In the genomic region with DNA sequence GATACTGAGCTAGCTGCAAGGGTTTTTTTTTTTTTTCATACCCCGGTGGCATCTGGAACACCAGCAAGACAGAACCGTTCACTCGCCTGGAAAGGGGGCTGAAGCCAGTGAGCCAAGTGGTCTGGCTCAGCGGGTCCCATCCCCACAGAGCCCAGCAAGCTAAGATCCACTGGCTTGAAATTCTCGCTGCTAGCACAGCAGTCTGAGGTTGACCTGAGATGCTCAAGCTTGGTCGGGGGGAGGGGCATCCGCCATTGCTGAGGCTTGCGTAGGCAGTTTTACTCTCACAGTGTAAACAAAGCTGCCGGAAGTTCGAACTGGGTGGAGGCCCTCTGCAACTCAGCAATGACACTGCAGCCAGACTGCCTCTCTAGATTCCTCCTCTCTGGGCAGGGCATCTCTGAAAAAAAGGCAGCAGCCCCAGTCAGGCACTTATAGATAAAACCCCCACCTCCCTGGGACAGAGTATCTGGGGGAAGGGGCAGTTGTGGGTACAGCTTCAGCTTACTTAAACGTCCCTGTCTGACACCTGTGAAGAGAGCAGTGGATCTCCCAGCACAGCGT, we compare ENCODE assay signal across 1 cellular context.
A peak's percentile ranks its signal among the peaks of the same experiment; 100 is the strongest.
TF ChIP-seq lines count a peak whose summit lies in the region.

No MANE protein-coding gene starts in this region.

TF ChIP-seq in HepG2, 621 proteins besides CTCF, POLR2A, EP300 and RAD21 (continued from another document and continues in another):
- TF ChIP-seq, protein P1, sequence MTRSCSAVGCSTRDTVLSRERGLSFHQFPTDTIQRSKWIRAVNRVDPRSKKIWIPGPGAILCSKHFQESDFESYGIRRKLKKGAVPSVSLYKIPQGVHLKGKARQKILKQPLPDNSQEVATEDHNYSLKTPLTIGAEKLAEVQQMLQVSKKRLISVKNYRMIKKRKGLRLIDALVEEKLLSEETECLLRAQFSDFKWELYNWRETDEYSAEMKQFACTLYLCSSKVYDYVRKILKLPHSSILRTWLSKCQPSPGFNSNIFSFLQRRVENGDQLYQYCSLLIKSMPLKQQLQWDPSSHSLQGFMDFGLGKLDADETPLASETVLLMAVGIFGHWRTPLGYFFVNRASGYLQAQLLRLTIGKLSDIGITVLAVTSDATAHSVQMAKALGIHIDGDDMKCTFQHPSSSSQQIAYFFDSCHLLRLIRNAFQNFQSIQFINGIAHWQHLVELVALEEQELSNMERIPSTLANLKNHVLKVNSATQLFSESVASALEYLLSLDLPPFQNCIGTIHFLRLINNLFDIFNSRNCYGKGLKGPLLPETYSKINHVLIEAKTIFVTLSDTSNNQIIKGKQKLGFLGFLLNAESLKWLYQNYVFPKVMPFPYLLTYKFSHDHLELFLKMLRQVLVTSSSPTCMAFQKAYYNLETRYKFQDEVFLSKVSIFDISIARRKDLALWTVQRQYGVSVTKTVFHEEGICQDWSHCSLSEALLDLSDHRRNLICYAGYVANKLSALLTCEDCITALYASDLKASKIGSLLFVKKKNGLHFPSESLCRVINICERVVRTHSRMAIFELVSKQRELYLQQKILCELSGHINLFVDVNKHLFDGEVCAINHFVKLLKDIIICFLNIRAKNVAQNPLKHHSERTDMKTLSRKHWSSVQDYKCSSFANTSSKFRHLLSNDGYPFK (CRISPR knock-in tag; IDR thresholded peaks at IDR 0.05; ENCODE audit: borderline replicate concordance): peak; percentile 41; the same call in 1 of the 2 replicates
- no peak for TF ChIP-seq MTF2 (CRISPR knock-in tag; IDR thresholded peaks at IDR 0.05; ENCODE audit: borderline replicate concordance)
- 0 out of 2 replicates have a peak, but pooled peaks have one; percentile 26 for TF ChIP-seq ZNF264 (CRISPR knock-in tag; IDR thresholded peaks at IDR 0.05)
- TF ChIP-seq FOXA3 (CRISPR knock-in tag; IDR thresholded peaks at IDR 0.05): peak; percentile 91
- TF ChIP-seq NBN (conservative IDR thresholded peaks at IDR 0.05): no peak
- TF ChIP-seq MAFK (conservative IDR thresholded peaks at IDR 0.05 in 1 of 2, IDR thresholded peaks at IDR 0.05 in 1 of 2; ENCODE audit: low read length in 2 of 2): peak in 1 of 2 experiments; percentile 61; a peak in 2 of 4 replicates
- peak; percentile 69 for TF ChIP-seq KAT8 (CRISPR knock-in tag; IDR thresholded peaks at IDR 0.05)
- TF ChIP-seq HCFC1 (IDR thresholded peaks at IDR 0.05; ENCODE audit: low read depth, low read length): no peak
- TF ChIP-seq DR1 (CRISPR knock-in tag; IDR thresholded peaks at IDR 0.05): no peak
- no peak for TF ChIP-seq RFX1 (IDR thresholded peaks at IDR 0.05)
- no peak for TF ChIP-seq MXD3 (CRISPR knock-in tag; IDR thresholded peaks at IDR 0.05)
- TF ChIP-seq GATAD2A (CRISPR knock-in tag; IDR thresholded peaks at IDR 0.05): peak; percentile 69
- no peak for TF ChIP-seq DNMT3B (CRISPR knock-in tag; conservative IDR thresholded peaks at IDR 0.05)
- no peak for TF ChIP-seq ZNF230 (CRISPR knock-in tag; IDR thresholded peaks at IDR 0.05)
- TF ChIP-seq SAP130 (CRISPR knock-in tag; IDR thresholded peaks at IDR 0.05; ENCODE audit: low read depth): peak; percentile 64
- TF ChIP-seq ZNF292 (CRISPR knock-in tag; IDR thresholded peaks at IDR 0.05; ENCODE audit: borderline replicate concordance, low read depth): peak; percentile 84
- TF ChIP-seq HIVEP1 (CRISPR knock-in tag; IDR thresholded peaks at IDR 0.05): 0 out of 2 replicates have a peak, but pooled peaks have one; percentile 11
- no peak for TF ChIP-seq GTF3A (CRISPR knock-in tag; conservative IDR thresholded peaks at IDR 0.05)
- TF ChIP-seq ZNF232 (CRISPR knock-in tag; IDR thresholded peaks at IDR 0.05; ENCODE audit: borderline replicate concordance): no peak
- no peak for TF ChIP-seq NR1H2 (CRISPR knock-in tag; IDR thresholded peaks at IDR 0.05; ENCODE audit: borderline replicate concordance, low read depth)
- no peak for TF ChIP-seq ZSCAN22 (CRISPR knock-in tag; IDR thresholded peaks at IDR 0.05)
- 0 out of 2 replicates have a peak, but pooled peaks have one; percentile 21 for TF ChIP-seq MAX (IDR thresholded peaks at IDR 0.05)
- TF ChIP-seq REXO4 (CRISPR knock-in tag; IDR thresholded peaks at IDR 0.05; ENCODE audit: borderline replicate concordance): no peak
- TF ChIP-seq, protein P2, sequence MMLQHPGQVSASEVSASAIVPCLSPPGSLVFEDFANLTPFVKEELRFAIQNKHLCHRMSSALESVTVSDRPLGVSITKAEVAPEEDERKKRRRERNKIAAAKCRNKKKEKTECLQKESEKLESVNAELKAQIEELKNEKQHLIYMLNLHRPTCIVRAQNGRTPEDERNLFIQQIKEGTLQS (CRISPR knock-in tag; IDR thresholded peaks at IDR 0.05): 0 out of 2 replicates have a peak, but pooled peaks have one; percentile 31
- TF ChIP-seq, protein P3, sequence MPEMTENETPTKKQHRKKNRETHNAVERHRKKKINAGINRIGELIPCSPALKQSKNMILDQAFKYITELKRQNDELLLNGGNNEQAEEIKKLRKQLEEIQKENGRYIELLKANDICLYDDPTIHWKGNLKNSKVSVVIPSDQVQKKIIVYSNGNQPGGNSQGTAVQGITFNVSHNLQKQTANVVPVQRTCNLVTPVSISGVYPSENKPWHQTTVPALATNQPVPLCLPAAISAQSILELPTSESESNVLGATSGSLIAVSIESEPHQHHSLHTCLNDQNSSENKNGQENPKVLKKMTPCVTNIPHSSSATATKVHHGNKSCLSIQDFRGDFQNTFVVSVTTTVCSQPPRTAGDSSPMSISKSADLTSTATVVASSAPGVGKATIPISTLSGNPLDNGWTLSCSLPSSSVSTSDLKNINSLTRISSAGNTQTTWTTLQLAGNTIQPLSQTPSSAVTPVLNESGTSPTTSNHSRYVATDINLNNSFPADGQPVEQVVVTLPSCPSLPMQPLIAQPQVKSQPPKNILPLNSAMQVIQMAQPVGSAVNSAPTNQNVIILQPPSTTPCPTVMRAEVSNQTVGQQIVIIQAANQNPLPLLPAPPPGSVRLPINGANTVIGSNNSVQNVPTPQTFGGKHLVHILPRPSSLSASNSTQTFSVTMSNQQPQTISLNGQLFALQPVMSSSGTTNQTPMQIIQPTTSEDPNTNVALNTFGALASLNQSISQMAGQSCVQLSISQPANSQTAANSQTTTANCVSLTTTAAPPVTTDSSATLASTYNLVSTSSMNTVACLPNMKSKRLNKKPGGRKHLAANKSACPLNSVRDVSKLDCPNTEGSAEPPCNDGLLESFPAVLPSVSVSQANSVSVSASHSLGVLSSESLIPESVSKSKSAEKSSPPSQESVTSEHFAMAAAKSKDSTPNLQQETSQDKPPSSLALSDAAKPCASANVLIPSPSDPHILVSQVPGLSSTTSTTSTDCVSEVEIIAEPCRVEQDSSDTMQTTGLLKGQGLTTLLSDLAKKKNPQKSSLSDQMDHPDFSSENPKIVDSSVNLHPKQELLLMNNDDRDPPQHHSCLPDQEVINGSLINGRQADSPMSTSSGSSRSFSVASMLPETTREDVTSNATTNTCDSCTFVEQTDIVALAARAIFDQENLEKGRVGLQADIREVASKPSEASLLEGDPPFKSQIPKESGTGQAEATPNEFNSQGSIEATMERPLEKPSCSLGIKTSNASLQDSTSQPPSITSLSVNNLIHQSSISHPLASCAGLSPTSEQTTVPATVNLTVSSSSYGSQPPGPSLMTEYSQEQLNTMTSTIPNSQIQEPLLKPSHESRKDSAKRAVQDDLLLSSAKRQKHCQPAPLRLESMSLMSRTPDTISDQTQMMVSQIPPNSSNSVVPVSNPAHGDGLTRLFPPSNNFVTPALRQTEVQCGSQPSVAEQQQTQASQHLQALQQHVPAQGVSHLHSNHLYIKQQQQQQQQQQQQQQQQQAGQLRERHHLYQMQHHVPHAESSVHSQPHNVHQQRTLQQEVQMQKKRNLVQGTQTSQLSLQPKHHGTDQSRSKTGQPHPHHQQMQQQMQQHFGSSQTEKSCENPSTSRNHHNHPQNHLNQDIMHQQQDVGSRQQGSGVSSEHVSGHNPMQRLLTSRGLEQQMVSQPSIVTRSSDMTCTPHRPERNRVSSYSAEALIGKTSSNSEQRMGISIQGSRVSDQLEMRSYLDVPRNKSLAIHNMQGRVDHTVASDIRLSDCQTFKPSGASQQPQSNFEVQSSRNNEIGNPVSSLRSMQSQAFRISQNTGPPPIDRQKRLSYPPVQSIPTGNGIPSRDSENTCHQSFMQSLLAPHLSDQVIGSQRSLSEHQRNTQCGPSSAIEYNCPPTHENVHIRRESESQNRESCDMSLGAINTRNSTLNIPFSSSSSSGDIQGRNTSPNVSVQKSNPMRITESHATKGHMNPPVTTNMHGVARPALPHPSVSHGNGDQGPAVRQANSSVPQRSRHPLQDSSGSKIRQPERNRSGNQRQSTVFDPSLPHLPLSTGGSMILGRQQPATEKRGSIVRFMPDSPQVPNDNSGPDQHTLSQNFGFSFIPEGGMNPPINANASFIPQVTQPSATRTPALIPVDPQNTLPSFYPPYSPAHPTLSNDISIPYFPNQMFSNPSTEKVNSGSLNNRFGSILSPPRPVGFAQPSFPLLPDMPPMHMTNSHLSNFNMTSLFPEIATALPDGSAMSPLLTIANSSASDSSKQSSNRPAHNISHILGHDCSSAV (CRISPR knock-in tag; IDR thresholded peaks at IDR 0.05; ENCODE audit: borderline replicate concordance): no peak
- 0 out of 2 replicates have a peak, but pooled peaks have one; percentile 3 for TF ChIP-seq TRIM24 (CRISPR knock-in tag; IDR thresholded peaks at IDR 0.05)
- peak; percentile 86 for TF ChIP-seq FOXK1 (CRISPR knock-in tag; IDR thresholded peaks at IDR 0.05; ENCODE audit: borderline replicate concordance, low read depth)
- 0 out of 2 replicates have a peak, but pooled peaks have one; percentile 20 for TF ChIP-seq ATF2 (CRISPR knock-in tag; IDR thresholded peaks at IDR 0.05)
- peak; percentile 26; the same call in 1 of the 2 replicates for TF ChIP-seq RXRA (CRISPR knock-in tag; IDR thresholded peaks at IDR 0.05)
- peak; percentile 73 for TF ChIP-seq POGZ (CRISPR knock-in tag; IDR thresholded peaks at IDR 0.05)
- TF ChIP-seq ZFY (CRISPR knock-in tag; IDR thresholded peaks at IDR 0.05): peak; percentile 51
- peak; percentile 43; the same call in 1 of the 2 replicates for TF ChIP-seq MAFF (IDR thresholded peaks at IDR 0.05; ENCODE audit: low read depth, low read length)
- TF ChIP-seq NFIB (CRISPR knock-in tag; IDR thresholded peaks at IDR 0.05; ENCODE audit: borderline replicate concordance): no peak
- TF ChIP-seq ZNF670 (CRISPR knock-in tag; IDR thresholded peaks at IDR 0.05; ENCODE audit: borderline replicate concordance): no peak
- TF ChIP-seq REST (IDR thresholded peaks at IDR 0.05; ENCODE audit: borderline replicate concordance in 1 of 2, low read depth in 1 of 2, low read length in 2 of 2): peak in 1 of 2 experiments; percentile 6; a peak in 1 of 4 replicates
- 0 out of 2 replicates have a peak, but pooled peaks have one; percentile 36 for TF ChIP-seq BORCS8-MEF2B (CRISPR knock-in tag; IDR thresholded peaks at IDR 0.05)
- TF ChIP-seq CHD4 (IDR thresholded peaks at IDR 0.05; ENCODE audit: borderline replicate concordance, low read length): no peak
- peak; percentile 61; the same call in 1 of the 2 replicates for TF ChIP-seq HOMEZ (CRISPR knock-in tag; IDR thresholded peaks at IDR 0.05; ENCODE audit: low read depth)
- peak; percentile 35; the same call in 1 of the 2 replicates for TF ChIP-seq ZFX (CRISPR knock-in tag; IDR thresholded peaks at IDR 0.05; ENCODE audit: low read depth)
- 0 out of 2 replicates have a peak, but pooled peaks have one; percentile 33 for TF ChIP-seq MYC (CRISPR knock-in tag; IDR thresholded peaks at IDR 0.05; ENCODE audit: borderline replicate concordance)
- no peak for TF ChIP-seq ZFP62 (CRISPR knock-in tag; IDR thresholded peaks at IDR 0.05)
- 0 out of 2 replicates have a peak, but pooled peaks have one; percentile 24 for TF ChIP-seq ZFP90 (CRISPR knock-in tag; IDR thresholded peaks at IDR 0.05; ENCODE audit: borderline replicate concordance)
